28 cellular contexts compared by ENCODE assay signal in the genomic region with DNA sequence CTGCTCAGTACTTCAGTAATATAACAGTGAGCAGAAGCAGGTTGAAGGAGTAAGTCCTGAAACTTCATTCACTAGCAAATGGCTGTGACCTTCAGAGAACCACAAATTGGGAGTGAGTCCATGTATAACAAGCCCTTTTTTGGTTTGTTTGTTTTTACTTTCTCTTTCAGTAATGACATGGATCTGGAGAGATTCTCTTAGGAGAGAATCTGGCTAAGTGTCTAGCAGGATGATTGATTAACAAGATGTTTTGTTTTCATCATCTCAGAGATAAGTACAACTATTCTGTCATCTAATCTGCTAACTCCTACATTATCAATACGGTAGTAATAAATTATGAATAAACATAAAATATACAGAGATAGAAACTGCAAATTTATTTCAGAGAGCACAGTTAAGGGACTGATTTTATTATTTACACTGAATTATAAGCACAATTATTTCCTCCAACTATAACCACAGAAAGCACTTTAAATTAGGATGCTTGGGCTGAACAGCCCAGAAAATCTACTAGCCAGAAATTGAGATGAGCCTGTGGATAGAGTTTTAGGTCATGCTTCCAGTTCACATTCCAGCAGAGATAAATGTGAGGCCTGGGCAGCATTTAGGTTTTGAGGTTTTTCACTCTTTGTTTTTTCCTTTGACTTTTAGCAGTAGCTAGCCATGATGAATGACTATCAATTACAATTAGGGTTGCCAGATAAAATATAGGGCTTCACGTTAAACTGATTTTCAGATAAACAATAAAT.
DNase-seq lines count a peak whose midpoint lies in the region; ATAC-seq, FAIRE-seq and TF ChIP-seq lines count a peak whose summit lies in the region.
"Had no signal": no experiment of that assay in that cellular context is flagged by ENCODE, and none has a peak within 500 bp of the region (broad histone marks: within the 10 kb centered on the region; RNA-seq: fewer than 3 reads in every experiment).

No MANE protein-coding gene starts in this region.

- H3K4me1 ChIP-seq in A549 = peaks cover 31% of the 10 kb centered on the region; the same call in 2 of the 3 replicates
- H3K4me1 ChIP-seq in Loucy (ENCODE audit: insufficient read depth, low read length, poor library complexity, severe bottlenecking) = peaks cover 9% of the 10 kb centered on the region
- H3K4me1 ChIP-seq in mesenchymal stem cell (ENCODE audit: control insufficient read depth, insufficient read depth, low read depth, low read length) = peaks cover 13% of the 10 kb centered on the region
- H3K4me1 ChIP-seq in H9 (ENCODE audit: insufficient read depth, low read length) = no peaks in the 10 kb centered on the region
- H3K4me1 ChIP-seq: parathyroid adenoma, Peyer's patch had no signal

- H3K36me3 ChIP-seq in Loucy (ENCODE audit: insufficient read depth, low read length) = no peaks in the 10 kb centered on the region
- H3K36me3 ChIP-seq in mesenchymal stem cell (ENCODE audit: control insufficient read depth in 1 of 2, insufficient read depth in 2 of 2, low read depth in 1 of 2, low read length in 2 of 2) = no peaks in the 10 kb centered on the region
- H3K36me3 ChIP-seq: Peyer's patch, SJCRH30 had no signal

- H3K79me2 ChIP-seq in Loucy (ENCODE audit: insufficient read depth, low read length) (no peaks in the 10 kb centered on the region), H9 (ENCODE audit: insufficient read depth, low read length) (no peaks in the 10 kb centered on the region)
- H3K79me2 ChIP-seq: parathyroid adenoma had no signal

- H4K20me1 ChIP-seq in Loucy (ENCODE audit: insufficient read depth, low read length, poor library complexity, severe bottlenecking) = no peaks in the 10 kb centered on the region
- no peaks in the 10 kb centered on the region for H4K20me1 ChIP-seq in H9 (ENCODE audit: control insufficient read depth, insufficient read depth, insufficient read length)

- H3K36me3 Mint-ChIP-seq in H9 (ENCODE audit: insufficient read depth in 1 of 3, low read depth in 3 of 3) = peaks cover 0 to 2% (median 0%) of the 10 kb centered on the region in 3 experiments; a peak in 1 of 7 replicates
- H3K36me3 Mint-ChIP-seq in natural killer cell = no peaks in the 10 kb centered on the region
- H3K36me3 Mint-ChIP-seq: activated CD8-positive, alpha-beta memory T cell treated with anti-CD3 and anti-CD28 coated beads, Interleukin-2, amount 10 ng/mL, durations not matched to agents 7 days and 5 days; CD4-positive, CD25-positive, alpha-beta regulatory T cell had no signal

- no peak for TF ChIP-seq EP300 in A549 (IDR thresholded peaks at IDR 0.05)

- no peak for TF ChIP-seq CTCF in A549 (IDR thresholded peaks at IDR 0.05)
- no peak for TF ChIP-seq CTCF in Loucy (conservative IDR thresholded peaks at IDR 0.05; ENCODE audit: low read length)
- no peak for TF ChIP-seq CTCF in H9 (conservative IDR thresholded peaks at IDR 0.05)
- no peak for TF ChIP-seq CTCF in natural killer cell (IDR thresholded peaks at IDR 0.05)

- no peak overlapping the region for H2BK5ac ChIP-seq in mesenchymal stem cell (ENCODE audit: low read depth, low read length, poor library complexity, severe bottlenecking)
- no peak overlapping the region for H2BK5ac ChIP-seq in H9 (ENCODE audit: insufficient read length, low read length)

- H4K5ac ChIP-seq in H9 (ENCODE audit: insufficient read length, low read depth, low read length) = no peak overlapping the region

- no peak for ATAC-seq in A549
- no peak for ATAC-seq in HG03457 (IDR thresholded peaks at IDR 0.05; ENCODE audit: unreplicated experiment)
- no peak for ATAC-seq in natural killer cell
- ATAC-seq: activated CD8-positive, alpha-beta memory T cell treated with anti-CD3 and anti-CD28 coated beads, Interleukin-2, amount 10 ng/mL, durations not matched to agents 7 days and 5 days; activated naive CD4-positive, alpha-beta T cell treated with anti-CD3 and anti-CD28 coated beads, Interleukin-2, amount 50 U/mL, for 72 hours; body of pancreas; HCT116 had no signal

- H3K27me3 Mint-ChIP-seq in H9 (ENCODE audit: low read depth) (no peaks in the 10 kb centered on the region), natural killer cell (ENCODE audit: low read depth in 2 of 2) (no peaks in the 10 kb centered on the region)
- H3K27me3 Mint-ChIP-seq: activated CD8-positive, alpha-beta memory T cell treated with anti-CD3 and anti-CD28 coated beads, Interleukin-2, amount 10 ng/mL, durations not matched to agents 7 days and 5 days; CD4-positive, CD25-positive, alpha-beta regulatory T cell had no signal

- H2BK12ac ChIP-seq in mesenchymal stem cell (ENCODE audit: low read length in 2 of 2) (no peak overlapping the region), H9 (ENCODE audit: insufficient read length, low read depth, low read length) (no peak overlapping the region)

- H2AFZ ChIP-seq in Loucy (ENCODE audit: low read length) (peak overlapping the region; percentile 54), mesenchymal stem cell (ENCODE audit: low read depth, low read length) (no peak overlapping the region), H9 (ENCODE audit: low read length) (no peak overlapping the region)
- H2AFZ ChIP-seq: parathyroid adenoma had no signal

- H3K4me3 ChIP-seq in A549 = no peak overlapping the region
- no peak overlapping the region for H3K4me3 ChIP-seq in Loucy (ENCODE audit: low read length, poor library complexity, severe bottlenecking)
- no peak overlapping the region for H3K4me3 ChIP-seq in mesenchymal stem cell (ENCODE audit: insufficient read depth in 1 of 2, low read depth in 1 of 2, low read length in 2 of 2)
- H3K4me3 ChIP-seq: body of pancreas, Peyer's patch, SJCRH30 had no signal

- H2BK120ac ChIP-seq in mesenchymal stem cell (ENCODE audit: low read depth, low read length) = no peak overlapping the region
- H2BK120ac ChIP-seq in H9 (ENCODE audit: low read depth, low read length, poor library complexity, severe bottlenecking) = no peak overlapping the region

- H4K8ac ChIP-seq in mesenchymal stem cell (ENCODE audit: low read length) = no peak overlapping the region
- no peak overlapping the region for H4K8ac ChIP-seq in H9 (replicated peaks; ENCODE audit: insufficient read length, low read depth, low read length)

- H3K9me3 ChIP-seq in A549 = no peaks in the 10 kb centered on the region
- H3K9me3 ChIP-seq in Loucy (ENCODE audit: insufficient read depth, low read depth, low read length) = no peaks in the 10 kb centered on the region
- no peaks in the 10 kb centered on the region for H3K9me3 ChIP-seq in mesenchymal stem cell (ENCODE audit: control insufficient read depth, low read length)
- no peaks in the 10 kb centered on the region for H3K9me3 ChIP-seq in H9 (ENCODE audit: control insufficient read depth, low read depth, low read length)
- H3K9me3 ChIP-seq: body of pancreas, Peyer's patch, SJCRH30 had no signal

- no peak overlapping the region for H3T11ph ChIP-seq in H9 (ENCODE audit: low read length)

- no peak for TF ChIP-seq POLR2A in A549 (IDR thresholded peaks at IDR 0.05; ENCODE audit: low read length)

- WGBS in A549 (ENCODE audit: missing lambda C conversion rate) = 69% methylated on average over 2 of the region's 2 CpGs
- WGBS in mesenchymal stem cell = no CpG with 5 or more reads among the region's 2 CpGs
- no CpG with 5 or more reads among the region's 2 CpGs for WGBS in H9 (ENCODE audit: extremely low coverage, insufficient read length, low lambda C conversion rate)

- no peak overlapping the region for H3K56ac ChIP-seq in H9 (ENCODE audit: insufficient read length, low read depth, low read length)

- H3K9ac ChIP-seq in Loucy (ENCODE audit: low read depth, low read length, poor library complexity, severe bottlenecking) (no peak overlapping the region), mesenchymal stem cell (ENCODE audit: low read length) (no peak overlapping the region), H9 (ENCODE audit: extremely low read depth, insufficient read length, low read length) (no peak overlapping the region)
- H3K9ac ChIP-seq: KMS-11, parathyroid adenoma had no signal

- peaks cover 0 to 2% of the 10 kb centered on the region in 2 experiments; a peak in 2 of 4 replicates for H3K4me1 Mint-ChIP-seq in H9
- H3K4me1 Mint-ChIP-seq in natural killer cell = no peaks in the 10 kb centered on the region
- H3K4me1 Mint-ChIP-seq: CD4-positive, CD25-positive, alpha-beta regulatory T cell had no signal

- no peak for TF ChIP-seq RAD21 in A549 (conservative IDR thresholded peaks at IDR 0.05 in 1 of 2, IDR thresholded peaks at IDR 0.05 in 1 of 2)

- H4K91ac ChIP-seq in mesenchymal stem cell (ENCODE audit: low read length) (no peak overlapping the region), H9 (ENCODE audit: insufficient read length, low read depth, low read length) (no peak overlapping the region)

- DNase-seq in A549 (ENCODE audit: low read depth in 1 of 2, low spot score in 1 of 2) = no peak
- DNase-seq in astrocyte of the hippocampus (ENCODE audit: low read depth, low spot score) = peak; percentile 56
- peak; percentile 33 for DNase-seq in mesenchymal stem cell
- no peak for DNase-seq in H9
- DNase-seq in pons (ENCODE audit: low spot score) = no peak
- DNase-seq in natural killer cell = no peak
- DNase-seq: activated CD4-positive, alpha-beta T cell treated with anti-CD3 and anti-CD28 coated beads for 48 hours; activated CD8-positive, alpha-beta memory T cell treated with anti-CD3 and anti-CD28 coated beads, Interleukin-2, amount 10 ng/mL, durations not matched to agents 7 days and 5 days; body of pancreas; CD4-positive, CD25-positive, alpha-beta regulatory T cell; GDM1; kidney; midbrain; NCI-H1048; NCI-H1930; nephron progenitor cell; NK-92 treated with Interleukin-12 subunit alpha and Interleukin-12 subunit beta, amount 100 ng/mL, for 24 hours; Peyer's patch had no signal

- H3K79me1 ChIP-seq in mesenchymal stem cell (replicated peaks; ENCODE audit: low read length, poor library complexity, severe bottlenecking) = no peaks in the 10 kb centered on the region
- no peaks in the 10 kb centered on the region for H3K79me1 ChIP-seq in H9 (ENCODE audit: insufficient read depth, low read depth, low read length, poor library complexity, severe bottlenecking)

- no peaks in the 10 kb centered on the region for H3K9me2 ChIP-seq in Loucy (replicated peaks; ENCODE audit: low read depth, low read length)

- H3K4ac ChIP-seq in mesenchymal stem cell (ENCODE audit: low read depth in 1 of 2, low read length in 2 of 2) = no peak overlapping the region
- no peak overlapping the region for H3K4ac ChIP-seq in H9 (ENCODE audit: low read depth, low read length)

- H3K4me3 Mint-ChIP-seq in H9 = no peak overlapping the region
- no peak overlapping the region for H3K4me3 Mint-ChIP-seq in natural killer cell
- H3K4me3 Mint-ChIP-seq: activated CD8-positive, alpha-beta memory T cell treated with anti-CD3 and anti-CD28 coated beads, Interleukin-2, amount 10 ng/mL, durations not matched to agents 7 days and 5 days; CD4-positive, CD25-positive, alpha-beta regulatory T cell; nephron progenitor cell; T-helper 1 cell treated with Interleukin-12 subunit alpha and Interleukin-12 subunit beta and Interleukin-4 antibody, amounts not matched to agents 30 μg/mL and 1 μg/mL, for 36 hours had no signal

- H3K9me3 Mint-ChIP-seq in H9 (peaks cover 0 to 3% of the 10 kb centered on the region in 2 experiments; a peak in 1 of 5 replicates), natural killer cell (peaks cover 2 to 15% of the 10 kb centered on the region in 2 donors)

- intact Hi-C loops in natural killer cell (cut with micrococcal nuclease) = no loop called here

- H2BK15ac ChIP-seq in mesenchymal stem cell (ENCODE audit: low read depth, poor library complexity, severe bottlenecking) (no peak overlapping the region), H9 (ENCODE audit: low read depth, low read length) (no peak overlapping the region)

- no peak for FAIRE-seq in A549 (lab: Jason Lieb, UNC)
- FAIRE-seq: colon, kidney, urothelium cell line had no signal

- CTCF ChIA-PET in A549 (lab: Yijun Ruan, JAX) = no interaction called here

- H3F3A ChIP-seq in Loucy (ENCODE audit: low read depth) = no peaks in the 10 kb centered on the region

- H2AK5ac ChIP-seq in mesenchymal stem cell (ENCODE audit: low read length, severe bottlenecking) (no peak overlapping the region), H9 (ENCODE audit: insufficient read length, low read length) (no peak overlapping the region)

- no peak overlapping the region for H3K18ac ChIP-seq in mesenchymal stem cell (ENCODE audit: low read depth in 1 of 2, low read length in 2 of 2)
- no peak overlapping the region for H3K18ac ChIP-seq in H9 (ENCODE audit: insufficient read length, low read depth, low read length)

- H3K14ac ChIP-seq in mesenchymal stem cell (ENCODE audit: low read length in 2 of 2) (no peak overlapping the region), H9 (ENCODE audit: insufficient read depth, low read length) (no peak overlapping the region)

- H3K23ac ChIP-seq in mesenchymal stem cell (ENCODE audit: low read length in 2 of 2) = no peak overlapping the region
- no peak overlapping the region for H3K23ac ChIP-seq in H9 (ENCODE audit: insufficient read length, low read depth, low read length)

- H3K27ac ChIP-seq in A549 (no peak overlapping the region), mesenchymal stem cell (ENCODE audit: low read length, poor library complexity, severe bottlenecking) (no peak overlapping the region), H9 (ENCODE audit: insufficient read length, low read depth, low read length) (no peak overlapping the region)
- H3K27ac ChIP-seq: body of pancreas, KMS-11, parathyroid adenoma, Peyer's patch, SJCRH30 had no signal

- H3K4me2 ChIP-seq in A549 (peak overlapping the region; percentile 28; the same call in 2 of the 3 replicates), Loucy (ENCODE audit: low read depth, low read length, poor library complexity, severe bottlenecking) (peak overlapping the region; percentile 6), mesenchymal stem cell (ENCODE audit: low read length, poor library complexity, severe bottlenecking) (no peak overlapping the region), H9 (ENCODE audit: insufficient read depth, insufficient read length, low read length) (no peak overlapping the region)
- H3K4me2 ChIP-seq: KMS-11 had no signal

- H3K27ac Mint-ChIP-seq in H9 (no peak overlapping the region), natural killer cell (no peak overlapping the region)
- H3K27ac Mint-ChIP-seq: activated CD8-positive, alpha-beta memory T cell treated with anti-CD3 and anti-CD28 coated beads, Interleukin-2, amount 10 ng/mL, durations not matched to agents 7 days and 5 days; activated naive CD4-positive, alpha-beta T cell treated with anti-CD3 and anti-CD28 coated beads, Interleukin-2, amount 50 U/mL, for 72 hours; CD4-positive, CD25-positive, alpha-beta regulatory T cell; nephron progenitor cell; T-helper 1 cell treated with Interleukin-12 subunit alpha and Interleukin-12 subunit beta and Interleukin-4 antibody, amounts not matched to agents 30 μg/mL and 1 μg/mL, for 36 hours had no signal

- H3K23me2 ChIP-seq in H9 (ENCODE audit: insufficient read length, low read depth, low read length, poor library complexity, severe bottlenecking) = no peaks in the 10 kb centered on the region

- H2BK20ac ChIP-seq in H9 (ENCODE audit: low read depth, low read length, poor library complexity, severe bottlenecking) = no peak overlapping the region

- POLR2A ChIA-PET in A549 (lab: Yijun Ruan, JAX) = no interaction called here

- H3K27me3 ChIP-seq in Loucy (ENCODE audit: insufficient read depth, low read length, poor library complexity, severe bottlenecking) = no peaks in the 10 kb centered on the region
- peaks cover 0 to 6% of the 10 kb centered on the region in 2 experiments for H3K27me3 ChIP-seq in mesenchymal stem cell (ENCODE audit: control insufficient read depth in 1 of 2, insufficient read depth in 1 of 2, low read length in 2 of 2)
- no peaks in the 10 kb centered on the region for H3K27me3 ChIP-seq in H9 (ENCODE audit: insufficient read depth, low read length)
- H3K27me3 ChIP-seq: body of pancreas, Peyer's patch, SJCRH30 had no signal

Comparison
In these comparisons a context has a peak if more than half of its experiments do, and no peak if none do; other contexts are left out.
1. DNase-seq: peak in astrocyte of the hippocampus (single experiment) and mesenchymal stem cell (single experiment); none in A549 (0 of 2), H9 (single experiment), pons (single experiment) and natural killer cell (single experiment).
2. H3K4me2 ChIP-seq: peak in A549 (single experiment) and Loucy (single experiment); none in mesenchymal stem cell (single experiment) and H9 (single experiment).